ENCODE assay signal across 1 cellular context in genomic region chr10:44925224-44925623, GRCh38.
TF ChIP-seq lines count a peak whose summit lies in the region.

No MANE protein-coding gene starts in this region.

TF ChIP-seq in H1, 55 proteins besides CTCF, POLR2A, EP300 and RAD21:
- TF ChIP-seq CEBPB (IDR thresholded peaks at IDR 0.05; ENCODE audit: low read depth, low read length) (peak; percentile 59; the same call in 1 of the 2 replicates), RFX5 (IDR thresholded peaks at IDR 0.05; ENCODE audit: borderline replicate concordance, low read depth, low read length) (no peak), POLR2AphosphoS5 (IDR thresholded peaks at IDR 0.05; ENCODE audit: low read depth, low read length) (no peak), GTF2F1 (IDR thresholded peaks at IDR 0.05; ENCODE audit: borderline replicate concordance, low read depth, low read length) (peak; percentile 52; the same call in 1 of the 2 replicates), CBX5 (IDR thresholded peaks at IDR 0.05; ENCODE audit: low read depth, low read length) (no peak), CREB1 (IDR thresholded peaks at IDR 0.05) (peak; percentile 71; the same call in 1 of the 2 replicates), TEAD4 (IDR thresholded peaks at IDR 0.05; ENCODE audit: low read depth, low read length) (0 out of 2 replicates have a peak, but pooled peaks have one; percentile 25), CHD2 (IDR thresholded peaks at IDR 0.05; ENCODE audit: low read length) (no peak), EGR1 (IDR thresholded peaks at IDR 0.05; ENCODE audit: borderline replicate concordance, low read depth, low read length) (no peak), SUZ12 (IDR thresholded peaks at IDR 0.05; ENCODE audit: low read length) (no peak), E2F6 (IDR thresholded peaks at IDR 0.05) (peak; percentile 95), NANOG (IDR thresholded peaks at IDR 0.05; ENCODE audit: insufficient read depth, low read depth, low read length, poor library complexity, severe bottlenecking) (no peak), MAFK (IDR thresholded peaks at IDR 0.05; ENCODE audit: low read depth, low read length) (no peak), RBBP5 (IDR thresholded peaks at IDR 0.05; ENCODE audit: borderline replicate concordance, low read depth, low read length) (no peak), SIN3A (conservative IDR thresholded peaks at IDR 0.05 in 1 of 2, IDR thresholded peaks at IDR 0.05 in 1 of 2; ENCODE audit: low read depth in 1 of 2, low read length in 2 of 2) (no peak; a peak in 1 of 4 replicates), FOSL1 (IDR thresholded peaks at IDR 0.05; ENCODE audit: insufficient read depth, low read depth, low read length) (no peak), SP4 (IDR thresholded peaks at IDR 0.05; ENCODE audit: low read length) (no peak), TAF1 (IDR thresholded peaks at IDR 0.05; ENCODE audit: low read depth, low read length) (no peak), BACH1 (IDR thresholded peaks at IDR 0.05; ENCODE audit: low read length) (no peak), KDM1A (IDR thresholded peaks at IDR 0.05; ENCODE audit: borderline replicate concordance, low read length) (no peak), JUN (IDR thresholded peaks at IDR 0.05; ENCODE audit: low read depth, low read length) (no peak), SIRT6 (IDR thresholded peaks at IDR 0.05; ENCODE audit: low read length) (no peak), EZH2 (IDR thresholded peaks at IDR 0.05; ENCODE audit: low read depth, low read length, severe bottlenecking) (no peak), SAP30 (IDR thresholded peaks at IDR 0.05; ENCODE audit: insufficient read depth, insufficient replicate concordance, low read length) (no peak), SP2 (IDR thresholded peaks at IDR 0.05; ENCODE audit: low read length) (no peak), PHF8 (conservative IDR thresholded peaks at IDR 0.05; ENCODE audit: low read depth, low read length) (no peak), TBP (IDR thresholded peaks at IDR 0.05; ENCODE audit: low read depth, low read length) (no peak), CBX8 (IDR thresholded peaks at IDR 0.05; ENCODE audit: borderline replicate concordance, low read depth, low read length) (no peak), USF2 (IDR thresholded peaks at IDR 0.05; ENCODE audit: low read length) (no peak), RNF2 (IDR thresholded peaks at IDR 0.05; ENCODE audit: borderline replicate concordance, low read depth, low read length, missing control alignments, poor library complexity, severe bottlenecking) (no peak), TAF7 (optimal IDR thresholded peaks at IDR 0.05; ENCODE audit: borderline replicate concordance, low read depth, low read length) (no peak), ATF2 (IDR thresholded peaks at IDR 0.05; ENCODE audit: low read length) (no peak), SP1 (IDR thresholded peaks at IDR 0.05; ENCODE audit: low read depth, low read length) (no peak), NRF1 (IDR thresholded peaks at IDR 0.05; ENCODE audit: low read depth, low read length) (no peak), RXRA (IDR thresholded peaks at IDR 0.05; ENCODE audit: insufficient read depth, low read depth, low read length) (no peak), TCF12 (IDR thresholded peaks at IDR 0.05; ENCODE audit: low read depth, low read length) (peak; percentile 98; the same call in 1 of the 2 replicates), MAX (IDR thresholded peaks at IDR 0.05) (peak; percentile 98), BRCA1 (IDR thresholded peaks at IDR 0.05; ENCODE audit: low read depth, low read length) (no peak), KDM5A (IDR thresholded peaks at IDR 0.05; ENCODE audit: low read length) (no peak), CTBP2 (IDR thresholded peaks at IDR 0.05; ENCODE audit: borderline replicate concordance, insufficient read depth, insufficient read length, low read length) (no peak), HDAC6 (IDR thresholded peaks at IDR 0.05; ENCODE audit: low read depth, low read length) (no peak), KDM4A (IDR thresholded peaks at IDR 0.05; ENCODE audit: low read depth, low read length, severe bottlenecking) (no peak)
